3 cellular contexts compared by ENCODE assay signal in the genomic region with DNA sequence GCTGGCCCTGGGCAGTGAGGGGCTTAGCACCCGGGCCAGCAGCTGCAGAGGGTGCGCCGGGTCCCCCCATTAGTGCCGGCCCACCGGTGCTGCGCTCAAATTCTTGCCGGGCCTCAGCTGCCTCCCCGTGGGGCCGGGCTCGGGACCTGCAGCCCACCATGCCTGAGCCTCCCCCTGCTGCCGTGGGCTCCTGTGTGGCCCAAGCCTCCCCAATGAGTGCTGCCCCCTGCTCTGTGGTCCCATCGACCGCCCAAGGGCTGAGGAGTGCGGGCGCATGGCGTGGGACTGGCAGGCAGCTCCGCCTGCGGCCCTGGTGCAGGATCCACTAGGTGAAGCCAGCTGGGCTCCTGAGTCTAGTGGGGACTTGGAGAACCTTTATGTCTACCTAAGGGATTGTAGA. TPM values are rescaled to one million over a fixed set of nuclear protein-coding genes. Genes with fewer than 3 reads are reported as not detected.
DNase-seq lines count a peak whose midpoint lies in the region; ATAC-seq, FAIRE-seq and TF ChIP-seq lines count a peak whose summit lies in the region.
"Not testable (repeated sequence)": the region's sequence is repeated elsewhere in the genome, so short reads cannot be mapped to it uniquely, and the experiment has no call there.

No MANE protein-coding gene starts in this region.

- DNase-seq in K562 (ENCODE audit: extremely low read depth in 1 of 4, low spot score in 3 of 4): not testable (repeated sequence)
- peak in 2 of 3 donors; percentile 22 to 41 for DNase-seq in right cardiac atrium
- DNase-seq in kidney: peak; percentile 60

- H3K36me3 ChIP-seq in K562 (ENCODE audit: control insufficient read depth, insufficient read depth, low read length); kidney (ENCODE audit: control insufficient read depth in 1 of 2, insufficient read depth in 2 of 2, low read length in 2 of 2): not testable (repeated sequence)

- POLR2A ChIA-PET in K562 (lab: Yijun Ruan, JAX): interaction anchor here (1.2 kb wide), 1 partner anchor 126 kb away, joined by 4 read pairs; no protein-coding TSS in a partner anchor

- H3K4me2 ChIP-seq in K562 (ENCODE audit: insufficient read depth, low read length): not testable (repeated sequence)

- H3K27ac ChIP-seq in K562 (ENCODE audit: extremely low read depth, low read depth, low read length); right cardiac atrium (ENCODE audit: low read length); kidney (ENCODE audit: low read depth in 2 of 2, low read length in 2 of 2): not testable (repeated sequence)

- not testable (repeated sequence) for H3K4me3 ChIP-seq in K562; right cardiac atrium (ENCODE audit: low read length); kidney (ENCODE audit: low read length in 2 of 2)

- not testable (repeated sequence) for H3K9me3 ChIP-seq in K562 (replicated peaks; ENCODE audit: control insufficient read depth, insufficient read depth, low read depth, low read length); right cardiac atrium (ENCODE audit: control insufficient read depth, low read length); kidney (ENCODE audit: control insufficient read depth in 1 of 2, low read length in 2 of 2)

- BruUV-seq in K562 (replicated peaks; lab: Mats Ljungman, UMichigan): not testable (repeated sequence)

- CTCF ChIA-PET in K562 (lab: Yijun Ruan, JAX; ENCODE audit: low intra/inter-chr PET ratio): not testable (repeated sequence)

- TF ChIP-seq POLR2A in K562 (conservative IDR thresholded peaks at IDR 0.05): not testable (repeated sequence)

- H4K20me1 ChIP-seq in K562 (replicated peaks; ENCODE audit: control insufficient read depth, insufficient read depth, low read length): not testable (repeated sequence)

- not testable (repeated sequence) for TF ChIP-seq RAD21 in K562 (CRISPR knock-in tag; conservative IDR thresholded peaks at IDR 0.05 in 1 of 2, IDR thresholded peaks at IDR 0.05 in 1 of 2)

- 25% methylated on average over 18 of the region's 18 CpGs for WGBS in K562 (ENCODE audit: insufficient coverage, low coverage, missing lambda C conversion rate)
- WGBS in right cardiac atrium: 89% methylated on average over 18 of the region's 18 CpGs

- not testable (repeated sequence) for H3K79me2 ChIP-seq in K562 (ENCODE audit: control insufficient read depth, insufficient read depth, low read length)

- H3K4me1 ChIP-seq in K562 (replicated peaks in 1 of 2; ENCODE audit: control insufficient read depth in 2 of 2, insufficient read depth in 2 of 2, low read length in 2 of 2); right cardiac atrium (ENCODE audit: control insufficient read depth, insufficient read depth, low read length); kidney (ENCODE audit: control insufficient read depth in 1 of 2, insufficient read depth in 1 of 2, low read depth in 1 of 2, low read length in 2 of 2): not testable (repeated sequence)

- not testable (repeated sequence) for H2AFZ ChIP-seq in K562 (ENCODE audit: low read depth, low read length)

- in situ Hi-C loops in K562 (cut with MboI): not testable (repeated sequence)

- H3K9ac ChIP-seq in K562 (ENCODE audit: insufficient read depth in 1 of 2, low read depth in 2 of 2, low read length in 2 of 2); kidney (ENCODE audit: low read length in 2 of 2): not testable (repeated sequence)

- not testable (repeated sequence) for TF ChIP-seq CTCF in K562 (IDR thresholded peaks at IDR 0.05 in 2 of 3, conservative IDR thresholded peaks at IDR 0.05 in 1 of 3; ENCODE audit: insufficient read depth in 2 of 3, low read depth in 1 of 3, low read length in 3 of 3); kidney (IDR thresholded peaks at IDR 0.05; ENCODE audit: borderline replicate concordance, extremely low read depth, insufficient read depth)

- H3K27me3 ChIP-seq in K562 (ENCODE audit: control insufficient read depth in 2 of 2, insufficient read depth in 2 of 2, low read length in 2 of 2); right cardiac atrium (ENCODE audit: control insufficient read depth, insufficient read depth): not testable (repeated sequence)

- H3K9me1 ChIP-seq in K562 (ENCODE audit: control insufficient read depth, insufficient read depth, low read length): not testable (repeated sequence)

- TF ChIP-seq EP300 in K562 (IDR thresholded peaks at IDR 0.05; ENCODE audit: low read length): not testable (repeated sequence)

- not testable (repeated sequence) for FAIRE-seq in K562 (lab: Jason Lieb, UNC); kidney (lab: Jason Lieb, UNC)

- ATAC-seq in K562, right cardiac atrium: not testable (repeated sequence)

- intact Hi-C loops in K562 (cut with micrococcal nuclease); right cardiac atrium (cut with DNase I); kidney (cut with DNase I): not testable (repeated sequence)

TF ChIP-seq in K562, 482 proteins besides CTCF, POLR2A, EP300 and RAD21:
- peak; percentile 14; the same call in 1 of the 2 replicates for TF ChIP-seq ZNF583 (CRISPR knock-in tag; IDR thresholded peaks at IDR 0.05)

RNA-seq across cellular contexts. Expression of a gene that starts 36.8 kb away (rescaled TPM):
- total RNA-seq in K562 (2011; cell fraction: chromatin; rRNA removed; ENCODE audit: low replicate concordance): 28.7 and 131 TPM in 2 replicates
- 19.2 and 29.9 TPM in 2 replicates for total RNA-seq in K562 (2011; cell fraction: nucleolus; rRNA removed)
- 38.3 and 60.6 TPM in 2 replicates for total RNA-seq in K562 (2011; cell fraction: nucleoplasm; rRNA removed)
- total RNA-seq in K562 (2014; rRNA removed): 21.0 and 25.2 TPM in 2 replicates
- total RNA-seq in K562 (2014; rRNA removed; fragmentation: Illumina TruSeq; extraction: Trizol): 46.1 and 51.1 TPM in 2 replicates
- 54.0 and 58.3 TPM in 2 replicates for total RNA-seq in K562 (2015; rRNA removed; fragmentation: Illumina TruSeq; extraction: Trizol)
- total RNA-seq in K562 (2021): 48.5 and 50.2 TPM in 2 replicates
- 23.8 and 33.4 TPM in 2 replicates for polyA plus RNA-seq in K562 (2011; rRNA removed)
- polyA plus RNA-seq in K562 (2011; cell fraction: cytosol; rRNA removed): 12.3 and 14.2 TPM in 2 replicates
- 53.9 and 61.4 TPM in 2 replicates for polyA plus RNA-seq in K562 (2011; cell fraction: nucleus; rRNA removed)
- polyA plus RNA-seq in K562 (2012): 19.6 and 27.8 TPM in 2 replicates
- polyA plus RNA-seq in K562 (2014; fragmentation: Illumina TruSeq; extraction: Trizol): 29.0 and 46.7 TPM in 2 replicates
- polyA plus RNA-seq in K562 (2014; fragmentation: Nextera tagmentation; extraction: Ambion mirVana): 1 to 10 TPM; 7.5 to 9.3 TPM
- polyA plus RNA-seq in K562 (2014; rRNA removed): 18.9 and 19.3 TPM in 2 replicates
- 61.9 and 63.0 TPM in 2 replicates for polyA minus RNA-seq in K562 (2011; rRNA and poly(A)+ RNA removed)
- polyA minus RNA-seq in K562 (2011; cell fraction: cytosol; rRNA and poly(A)+ RNA removed): 22.8 and 31.1 TPM in 2 replicates
- polyA minus RNA-seq in K562 (2011; cell fraction: nucleus; rRNA and poly(A)+ RNA removed): 83.5 and 119 TPM in 2 replicates
- 10 to 100 TPM; 24.3 to 29.3 (median 26.8) TPM for total RNA-seq in right cardiac atrium
- polyA plus RNA-seq in right cardiac atrium: 5.9 TPM
- total RNA-seq in kidney: 36.8 TPM
- polyA plus RNA-seq in kidney (ENCODE audit: insufficient read depth, low read depth, low replicate concordance): 4.5 TPM
